10 cellular contexts compared by ENCODE assay signal in the genomic region with DNA sequence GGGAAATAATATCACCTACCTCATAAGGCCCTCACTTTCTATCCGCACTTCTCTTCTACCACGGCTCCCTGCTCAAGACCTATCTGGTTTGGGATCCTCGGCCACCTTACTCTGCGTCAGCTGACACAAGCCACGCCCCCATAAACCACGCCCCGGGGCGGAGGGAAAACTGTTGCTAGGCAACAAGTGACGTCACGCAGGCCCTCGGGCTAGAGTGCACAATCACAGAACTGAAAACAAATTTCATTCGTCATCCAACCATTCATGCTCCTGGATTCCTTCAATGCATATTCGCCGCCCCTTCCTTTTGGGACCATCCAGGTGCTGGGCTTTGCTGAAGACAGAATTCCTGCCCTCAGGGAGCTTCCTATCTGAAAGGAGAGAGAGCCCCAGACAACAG.
A peak's percentile ranks its signal among the peaks of the same experiment; 100 is the strongest.
DNase-seq lines count a peak whose midpoint lies in the region; FAIRE-seq and TF ChIP-seq lines count a peak whose summit lies in the region.
"Had no signal": no experiment of that assay in that cellular context is flagged by ENCODE, and none has a peak within 500 bp of the region (broad histone marks: within the 10 kb centered on the region; RNA-seq: fewer than 3 reads in every experiment).

No MANE protein-coding gene starts in this region.

- TF ChIP-seq POLR2A in GM12892 (IDR thresholded peaks at IDR 0.05; ENCODE audit: low read depth, low read length) = no peak
- TF ChIP-seq POLR2A in esophagus muscularis mucosa (IDR thresholded peaks at IDR 0.05; ENCODE audit: low read depth) = no peak

- DNase-seq in CD1c-positive myeloid dendritic cell (ENCODE audit: extremely low spot score) (peak; percentile 34), GM12892 (ENCODE audit: insufficient read length) (no peak), T-helper 9 cell (peak; percentile 4), germinal center (ENCODE audit: low spot score) (peak; percentile 11), NCI-H1105 treated with DMSO at 0.1 percent for 48 hours (lab: John Stamatoyannopoulos, UW) (no peak), esophagus muscularis mucosa (ENCODE audit: extremely low spot score) (no peak), LoVo (ENCODE audit: low spot score) (no peak)
- DNase-seq: MM.1S, NCI-H69 had no signal

- no peak for TF ChIP-seq CTCF in esophagus muscularis mucosa (IDR thresholded peaks at IDR 0.05)

- H3K9me3 ChIP-seq in esophagus muscularis mucosa = peaks cover 0 to 7% (median 0%) of the 10 kb centered on the region in 4 donors
- H3K9me3 ChIP-seq: ascending aorta had no signal

- TF ChIP-seq EP300 in esophagus muscularis mucosa (IDR thresholded peaks at IDR 0.05) = no peak

- FAIRE-seq in GM12892 (lab: Jason Lieb, UNC) = peak; percentile 48

- no peak overlapping the region for H3K27ac ChIP-seq in esophagus muscularis mucosa (replicated peaks in 1 of 4)
- H3K27ac ChIP-seq: ascending aorta had no signal

- H3K4me1 ChIP-seq in esophagus muscularis mucosa = no peaks in the 10 kb centered on the region
- H3K4me1 ChIP-seq: ascending aorta had no signal

- WGBS in esophagus muscularis mucosa = 61% methylated on average over 14 of the region's 14 CpGs

- intact Hi-C loops in esophagus muscularis mucosa (cut with DNase I) = no loop called here

- no peaks in the 10 kb centered on the region for H3K36me3 ChIP-seq in esophagus muscularis mucosa
- H3K36me3 ChIP-seq: ascending aorta had no signal

- H3K4me3 ChIP-seq in esophagus muscularis mucosa = no peak overlapping the region
- H3K4me3 ChIP-seq: ascending aorta had no signal

- H3K27me3 ChIP-seq in esophagus muscularis mucosa = no peaks in the 10 kb centered on the region
- H3K27me3 ChIP-seq: ascending aorta had no signal

Comparison
In these comparisons a context has a peak if more than half of its experiments do, and no peak if none do; other contexts are left out.
1. DNase-seq: peak in CD1c-positive myeloid dendritic cell (single experiment), T-helper 9 cell (single experiment) and germinal center (single experiment); none in GM12892 (single experiment), NCI-H1105 treated with DMSO at 0.1 percent for 48 hours (single experiment), esophagus muscularis mucosa (single experiment) and LoVo (single experiment).